In genomic region chr19:4473708-4474503, GRCh38 we compare ENCODE assay signal across 8 cellular contexts. TPM values are rescaled to one million over a fixed set of nuclear protein-coding genes. Genes with fewer than 3 reads are reported as not detected.
A peak's percentile ranks its signal among the peaks of the same experiment; 100 is the strongest.
DNase-seq lines count a peak whose midpoint lies in the region; ATAC-seq and TF ChIP-seq lines count a peak whose summit lies in the region.

No MANE protein-coding gene starts in this region.

- peaks cover 25% of the 10 kb centered on the region for H3K4me1 ChIP-seq in body of pancreas

- no peaks in the 10 kb centered on the region for H3K27me3 ChIP-seq in body of pancreas

- H3K9me3 ChIP-seq in body of pancreas: no peaks in the 10 kb centered on the region

- intact Hi-C loops in activated CD4-positive, alpha-beta T cell treated with anti-CD3 and anti-CD28 coated beads, Interleukin-2, amount 10 ng/mL, durations not matched to agents 24 days and 14 days (cut with micrococcal nuclease): loop anchor here (5.0 kb wide), 2 partner anchors 72 to 163 kb away; partner anchors contain the start of genes CHAF1A, SH3GL1 and TNFAIP8L1
- intact Hi-C loops in body of pancreas (cut with DNase I): no loop called here

- H3K36me3 Mint-ChIP-seq in activated CD4-positive, alpha-beta T cell treated with anti-CD3 and anti-CD28 coated beads, Interleukin-2, amount 10 ng/mL, durations not matched to agents 24 days and 14 days (ENCODE audit: low read depth): peaks cover 11% of the 10 kb centered on the region

- H3K9me3 Mint-ChIP-seq in activated CD4-positive, alpha-beta T cell treated with anti-CD3 and anti-CD28 coated beads, Interleukin-2, amount 10 ng/mL, durations not matched to agents 24 days and 14 days: no peaks in the 10 kb centered on the region
- H3K9me3 Mint-ChIP-seq in stimulated activated naive CD8-positive, alpha-beta T cell treated with anti-CD3 and anti-CD28 coated beads, Interleukin-15, amount 100 ng/mL, for 72 hours: no peaks in the 10 kb centered on the region

- ATAC-seq in stimulated activated naive CD8-positive, alpha-beta T cell treated with anti-CD3 and anti-CD28 coated beads, Interleukin-15, amount 100 ng/mL, for 72 hours: no peak
- no peak for ATAC-seq in body of pancreas
- ATAC-seq in GM18517 (IDR thresholded peaks at IDR 0.05; ENCODE audit: unreplicated experiment): no peak

- H3K4me1 Mint-ChIP-seq in activated CD4-positive, alpha-beta T cell treated with anti-CD3 and anti-CD28 coated beads, Interleukin-2, amount 10 ng/mL, durations not matched to agents 24 days and 14 days: peaks cover 22% of the 10 kb centered on the region
- H3K4me1 Mint-ChIP-seq in stimulated activated naive CD8-positive, alpha-beta T cell treated with anti-CD3 and anti-CD28 coated beads, Interleukin-15, amount 100 ng/mL, for 72 hours: peaks cover 23% of the 10 kb centered on the region

- TF ChIP-seq POLR2A in body of pancreas (IDR thresholded peaks at IDR 0.05): no peak

- peak overlapping the region; percentile 79 for H3K27ac Mint-ChIP-seq in activated CD4-positive, alpha-beta T cell treated with anti-CD3 and anti-CD28 coated beads, Interleukin-2, amount 10 ng/mL, durations not matched to agents 24 days and 14 days
- H3K27ac Mint-ChIP-seq in stimulated activated naive CD8-positive, alpha-beta T cell treated with anti-CD3 and anti-CD28 coated beads, Interleukin-15, amount 100 ng/mL, for 72 hours: peak overlapping the region; percentile 89 to 92

- H3K27me3 Mint-ChIP-seq in activated CD4-positive, alpha-beta T cell treated with anti-CD3 and anti-CD28 coated beads, Interleukin-2, amount 10 ng/mL, durations not matched to agents 24 days and 14 days: no peaks in the 10 kb centered on the region
- no peaks in the 10 kb centered on the region for H3K27me3 Mint-ChIP-seq in stimulated activated naive CD8-positive, alpha-beta T cell treated with anti-CD3 and anti-CD28 coated beads, Interleukin-15, amount 100 ng/mL, for 72 hours

- TF ChIP-seq CTCF in VCaP (conservative IDR thresholded peaks at IDR 0.05) (no peak), fibroblast of villous mesenchyme (IDR thresholded peaks at IDR 0.05; ENCODE audit: insufficient read depth, low read depth, low read length) (no peak), body of pancreas (IDR thresholded peaks at IDR 0.05) (no peak)

- H3K36me3 ChIP-seq in body of pancreas (replicated peaks in 1 of 2; ENCODE audit: insufficient read depth in 1 of 2, low read depth in 2 of 2): peaks cover 0 to 2% of the 10 kb centered on the region in 2 donors

- DNase-seq in activated CD4-positive, alpha-beta T cell treated with anti-CD3 and anti-CD28 coated beads, Interleukin-2, amount 10 ng/mL, durations not matched to agents 24 days and 14 days: peak; percentile 62
- DNase-seq in activated CD4-positive, alpha-beta T cell treated with anti-CD3 and anti-CD28 coated beads, Interleukin-2, amount 50 U/mL, for 4 hours: no peak
- no peak for DNase-seq in fibroblast of villous mesenchyme (ENCODE audit: low read depth)
- DNase-seq in stimulated activated naive CD8-positive, alpha-beta T cell treated with anti-CD3 and anti-CD28 coated beads, Interleukin-15, amount 100 ng/mL, for 72 hours: no peak
- no peak for DNase-seq in body of pancreas
- DNase-seq in stimulated activated CD8-positive, alpha-beta memory T cell treated with anti-CD3 and anti-CD28 coated beads, Interleukin-4, amount 100 ng/mL, for 48 hours: no peak

- 50 to 70% methylated on average over 15 to 25 of the region's 25 CpGs for WGBS in body of pancreas, 2 donors

- H3K27ac ChIP-seq in VCaP (peak overlapping the region; percentile 82), body of pancreas (no peak overlapping the region)

- H3K4me3 Mint-ChIP-seq in activated CD4-positive, alpha-beta T cell treated with anti-CD3 and anti-CD28 coated beads, Interleukin-2, amount 10 ng/mL, durations not matched to agents 24 days and 14 days: peak overlapping the region; percentile 88
- peak overlapping the region; percentile 84 to 94 for H3K4me3 Mint-ChIP-seq in stimulated activated naive CD8-positive, alpha-beta T cell treated with anti-CD3 and anti-CD28 coated beads, Interleukin-15, amount 100 ng/mL, for 72 hours

- H3K4me3 ChIP-seq in fibroblast of villous mesenchyme (ENCODE audit: low read depth, low read length) (peak overlapping the region; percentile 91), body of pancreas (no peak overlapping the region)

RNA-seq across cellular contexts. Expression of gene HDGFL2, which starts 1.8 kb away (rescaled TPM):
- total RNA-seq in activated CD4-positive, alpha-beta T cell treated with anti-CD3 and anti-CD28 coated beads, Interleukin-2, amount 10 ng/mL, durations not matched to agents 24 days and 14 days: 66.0 and 72.7 TPM in 2 replicates
- total RNA-seq in fibroblast of villous mesenchyme (60.9 and 62.2 TPM in 2 replicates), body of pancreas (10 to 100 TPM; 24.9 to 33.6 TPM)

RNA-seq across cellular contexts. Expression of gene UBXN6, which starts 16.3 kb away (rescaled TPM):
- total RNA-seq in activated CD4-positive, alpha-beta T cell treated with anti-CD3 and anti-CD28 coated beads, Interleukin-2, amount 10 ng/mL, durations not matched to agents 24 days and 14 days: 41.2 and 47.2 TPM in 2 replicates
- 104 and 117 TPM in 2 replicates for total RNA-seq in fibroblast of villous mesenchyme
- total RNA-seq in body of pancreas: 100 to 1,000 TPM in 1 of 2 donors, 10 to 100 TPM in 1; 64.6 to 107 TPM

RNA-seq across cellular contexts. Expression of gene PLIN4, which starts 44.4 kb away (rescaled TPM):
- total RNA-seq in activated CD4-positive, alpha-beta T cell treated with anti-CD3 and anti-CD28 coated beads, Interleukin-2, amount 10 ng/mL, durations not matched to agents 24 days and 14 days: not detected in 2 replicates
- 0.32 and 0.43 TPM in 2 replicates for total RNA-seq in fibroblast of villous mesenchyme
- total RNA-seq in body of pancreas: 100 to 1,000 TPM in 1 of 2 donors, 10 to 100 TPM in 1; 18.9 to 125 TPM

Comparison
In these comparisons a context has a peak if more than half of its experiments do, and no peak if none do; other contexts are left out.
1. RNA of gene PLIN4, which starts 44.4 kb away (total RNA-seq): 18.9 to 125 TPM in body of pancreas; 0.32 to 0.43 TPM in fibroblast of villous mesenchyme and not detected in activated CD4-positive, alpha-beta T cell treated with anti-CD3 and anti-CD28 coated beads, Interleukin-2, amount 10 ng/mL, durations not matched to agents 24 days and 14 days; every median in the first group is over 10 times any median in the second.